In the genomic region with DNA sequence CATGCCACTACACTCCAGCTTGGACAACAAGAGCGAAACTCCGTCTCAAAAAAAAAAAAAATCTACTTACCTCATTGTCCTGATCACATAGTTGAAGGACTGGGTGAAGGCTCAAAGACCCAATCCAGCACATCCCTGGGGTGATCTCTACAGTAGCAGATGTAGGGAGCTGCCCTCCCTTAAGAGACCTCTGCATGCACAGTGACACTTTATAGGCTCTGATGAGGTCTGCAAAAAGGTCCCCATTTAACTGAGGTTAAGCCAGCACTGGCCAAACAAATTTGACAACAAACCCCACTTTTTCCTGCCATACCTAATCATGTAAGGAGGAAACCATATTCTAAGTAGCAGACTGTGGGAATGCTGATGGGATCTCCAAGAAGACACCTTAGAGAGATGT, we compare ENCODE assay signal across 23 cellular contexts. TPM values are rescaled to one million over a fixed set of nuclear protein-coding genes. Genes with fewer than 3 reads are reported as not detected.
"Had no signal": no experiment of that assay in that cellular context is flagged by ENCODE, and none has a peak within 500 bp of the region (broad histone marks: within the 10 kb centered on the region; RNA-seq: fewer than 3 reads in every experiment).

No MANE protein-coding gene starts in this region.

- H3K27ac Mint-ChIP-seq: naive thymus-derived CD4-positive, alpha-beta T cell; progenitor cell of endocrine pancreas; stimulated activated naive B cell treated with anti-CD40 and anti-IgM and Interleukin-4, amounts not matched to agents 10 μg/mL and 1 μg/mL and 100 μg/mL, for 72 hours had no signal

- H3K9me3 ChIP-seq: colonic mucosa, esophagus squamous epithelium, heart left ventricle, ovary, testis, transverse colon had no signal

- H3K36me3 ChIP-seq: colonic mucosa, heart left ventricle, ovary, transverse colon had no signal

- H3K27me3 ChIP-seq: colonic mucosa, esophagus squamous epithelium, heart left ventricle, ovary, testis, transverse colon had no signal

- H3K4me1 Mint-ChIP-seq: neural crest cell; stimulated activated naive CD8-positive, alpha-beta T cell treated with anti-CD3 and anti-CD28 coated beads, Interleukin-15, amount 100 ng/mL, for 72 hours had no signal

- H3K27me3 Mint-ChIP-seq: progenitor cell of endocrine pancreas; stimulated activated naive CD8-positive, alpha-beta T cell treated with anti-CD3 and anti-CD28 coated beads, Interleukin-15, amount 100 ng/mL, for 72 hours had no signal

- H3K4me3 Mint-ChIP-seq: naive thymus-derived CD4-positive, alpha-beta T cell; neural crest cell; stimulated activated naive B cell treated with anti-CD40 and anti-IgM and Interleukin-4, amounts not matched to agents 10 μg/mL and 1 μg/mL and 100 μg/mL, for 72 hours; stimulated activated naive CD8-positive, alpha-beta T cell treated with anti-CD3 and anti-CD28 coated beads, Interleukin-15, amount 100 ng/mL, for 72 hours had no signal

- H3K36me3 Mint-ChIP-seq: naive thymus-derived CD4-positive, alpha-beta T cell; stimulated activated naive B cell treated with anti-CD40 and anti-IgM and Interleukin-4, amounts not matched to agents 10 μg/mL and 1 μg/mL and 100 μg/mL, for 72 hours had no signal

- H3K9me3 Mint-ChIP-seq: neural crest cell; stimulated activated naive B cell treated with anti-CD40 and anti-IgM and Interleukin-4, amounts not matched to agents 10 μg/mL and 1 μg/mL and 100 μg/mL, for 72 hours; stimulated activated naive CD8-positive, alpha-beta T cell treated with anti-CD3 and anti-CD28 coated beads, Interleukin-15, amount 100 ng/mL, for 72 hours had no signal

- H3K4me1 ChIP-seq: heart left ventricle had no signal

- H3K4me3 ChIP-seq: colonic mucosa, esophagus squamous epithelium, heart left ventricle, ovary, testis, transverse colon had no signal

- H3K27ac ChIP-seq: colonic mucosa, esophagus squamous epithelium, heart left ventricle, ovary, testis, transverse colon had no signal

- DNase-seq: colonic mucosa; dermis blood vessel endothelial cell; esophagus squamous epithelium; foreskin fibroblast; heart left ventricle; hypothalamus; mammary epithelial cell; naive thymus-derived CD4-positive, alpha-beta T cell; nucleus accumbens; ovary; stimulated activated CD4-positive, alpha-beta T cell treated with anti-CD3 and anti-CD28 coated beads, Interleukin-4, amount 100 ng/mL, for 1 hour; stimulated activated naive B cell treated with anti-CD40 and anti-IgM and Interleukin-4, amounts not matched to agents 10 μg/mL and 1 μg/mL and 100 μg/mL, for 72 hours; stimulated activated naive CD8-positive, alpha-beta T cell treated with anti-CD3 and anti-CD28 coated beads, Interleukin-15, amount 100 ng/mL, for 72 hours; transverse colon had no signal

RNA-seq across cellular contexts. Expression of gene SPATA12, which starts 31.1 kb away (rescaled TPM):
- total RNA-seq: cerebellum; left lobe of liver; lower leg skin; mesenteric fat pad; mononuclear cell; naive thymus-derived CD4-positive, alpha-beta T cell; neural crest cell; transverse colon; urinary bladder had no signal
- polyA plus RNA-seq: naive thymus-derived CD4-positive, alpha-beta T cell had no signal
